Comparison of ENCODE assay signal across 12 cellular contexts in genomic region chr15:35019401-35020327, GRCh38. TPM values are rescaled to one million over a fixed set of nuclear protein-coding genes. Genes with fewer than 3 reads are reported as not detected.
A peak's percentile ranks its signal among the peaks of the same experiment; 100 is the strongest.
DNase-seq lines count a peak whose midpoint lies in the region; ATAC-seq and TF ChIP-seq lines count a peak whose summit lies in the region.
"Had no signal": no experiment of that assay in that cellular context is flagged by ENCODE, and none has a peak within 500 bp of the region (broad histone marks: within the 10 kb centered on the region; RNA-seq: fewer than 3 reads in every experiment).

No MANE protein-coding gene starts in this region.

- POLR2A ChIA-PET in IMR-90 (lab: Charles Lee; ENCODE audit: unreplicated experiment), result interaction anchor here (0.6 kb wide), 2 partner anchors 12 to 31 kb away, joined by 4 to 12 read pairs; partner anchors contain the start of gene ZNF770

- in situ Hi-C loops in Caki2 (cut with HindIII; ENCODE audit: low pct_unique_long_range_greater_than_20kb, low sequenced_read_pairs), result no loop called here
- in situ Hi-C loops in IMR-90 (cut with MboI; ENCODE audit: low sequenced_read_pairs), result no loop called here
- in situ Hi-C loops in transverse colon (cut with MboI; ENCODE audit: low pct_ligation_motif_present in 1 of 4, low pct_unique_long_range_greater_than_20kb in 1 of 4, low sequenced_read_pairs in 3 of 4), result no loop called here

- TF ChIP-seq POLR2A in IMR-90 (IDR thresholded peaks at IDR 0.05; ENCODE audit: low read depth, low read length) (no peak), transverse colon (IDR thresholded peaks at IDR 0.05) (no peak)

- H3K27me3 ChIP-seq in IMR-90 (ENCODE audit: control insufficient read depth, insufficient read depth, low read length) (no peaks in the 10 kb centered on the region; the same call in 1 of the 2 replicates), lung (ENCODE audit: control insufficient read depth, insufficient read depth) (no peaks in the 10 kb centered on the region), transverse colon (no peaks in the 10 kb centered on the region)

- H3K23ac ChIP-seq in IMR-90 (ENCODE audit: low read depth, low read length), result no peak overlapping the region

- H3K4me3 ChIP-seq in IMR-90 (ENCODE audit: insufficient read depth, low read depth, low read length), result no peak overlapping the region
- no peak overlapping the region for H3K4me3 ChIP-seq in cardiac fibroblast (replicated peaks in 1 of 2; ENCODE audit: low read depth in 2 of 2, low read length in 2 of 2)
- no peak overlapping the region for H3K4me3 ChIP-seq in lung
- no peak overlapping the region for H3K4me3 ChIP-seq in transverse colon

- H2AK5ac ChIP-seq in IMR-90 (ENCODE audit: low read depth, low read length), result no peak overlapping the region

- H3K14ac ChIP-seq in IMR-90 (replicated peaks; ENCODE audit: low read depth, low read length), result no peak overlapping the region

- H4K91ac ChIP-seq in IMR-90 (ENCODE audit: insufficient read depth, low read depth, low read length), result no peak overlapping the region

- intact Hi-C loops in IMR-90 (cut with micrococcal nuclease) (no loop called here), transverse colon (cut with DNase I; ENCODE audit: low total_unique reads) (no loop called here)

- DNase-seq in Caki2 (ENCODE audit: low read depth), result peak; percentile 51
- peak; percentile 10 for DNase-seq in IMR-90
- DNase-seq in cardiac fibroblast (ENCODE audit: low read depth in 2 of 2), result peak; percentile 32 to 50
- peak; percentile 36 for DNase-seq in lung (ENCODE audit: low spot score)
- DNase-seq in SW480 (ENCODE audit: low spot score), result no peak
- no peak for DNase-seq in T1000 (lab: John Stamatoyannopoulos, UW)
- no peak for DNase-seq in transverse colon
- DNase-seq: activated CD4-positive, alpha-beta T cell treated with anti-CD3 and anti-CD28 coated beads for 4 hours; activated naive CD4-positive, alpha-beta T cell treated with anti-CD3 and anti-CD28 coated beads for 36 hours; CD4-positive, CD25-positive, alpha-beta regulatory T cell; NCI-H2171 had no signal

- no peak overlapping the region for H2BK15ac ChIP-seq in IMR-90 (ENCODE audit: low read depth, low read length)

- TF ChIP-seq CTCF in IMR-90 (conservative IDR thresholded peaks at IDR 0.05; ENCODE audit: low read depth, low read length), result no peak
- TF ChIP-seq CTCF in cardiac fibroblast (IDR thresholded peaks at IDR 0.05; ENCODE audit: low read depth, low read length), result no peak
- no peak for TF ChIP-seq CTCF in lung (IDR thresholded peaks at IDR 0.05; ENCODE audit: control extremely low read depth, extremely low read depth)
- no peak for TF ChIP-seq CTCF in transverse colon (IDR thresholded peaks at IDR 0.05)

- no peak overlapping the region for H3K18ac ChIP-seq in IMR-90 (ENCODE audit: low read depth, low read length)

- H3K56ac ChIP-seq in IMR-90 (ENCODE audit: extremely low read depth, insufficient read depth, low read length), result no peak overlapping the region

- no peak overlapping the region for H2BK20ac ChIP-seq in IMR-90 (ENCODE audit: low read depth, low read length)

- H3K4me1 ChIP-seq in IMR-90 (ENCODE audit: control insufficient read depth, insufficient read depth, low read length), result no peaks in the 10 kb centered on the region
- H3K4me1 ChIP-seq in lung (ENCODE audit: control insufficient read depth in 2 of 2, insufficient read depth in 2 of 2, low read length in 2 of 2), result no peaks in the 10 kb centered on the region
- peaks cover 0 to 3% (median 0%) of the 10 kb centered on the region in 4 donors for H3K4me1 ChIP-seq in transverse colon

- dilution Hi-C loops in IMR-90 (cut with HindIII; ENCODE audit: low sequenced_read_pairs, unreplicated experiment), result no loop called here

- BruUV-seq in IMR-90 (replicated peaks; lab: Mats Ljungman, UMichigan), result no TSS peak

- H3K9me3 ChIP-seq in IMR-90 (ENCODE audit: control insufficient read depth, insufficient read depth, low read length), result no peaks in the 10 kb centered on the region
- H3K9me3 ChIP-seq in lung (ENCODE audit: control insufficient read depth in 2 of 2, insufficient read depth in 1 of 2, low read length in 1 of 2), result no peaks in the 10 kb centered on the region
- no peaks in the 10 kb centered on the region for H3K9me3 ChIP-seq in transverse colon

- H3K4ac ChIP-seq in IMR-90 (ENCODE audit: low read depth, low read length), result no peak overlapping the region

- no peak for TF ChIP-seq EP300 in transverse colon (IDR thresholded peaks at IDR 0.05; ENCODE audit: low read depth)

- H2BK5ac ChIP-seq in IMR-90 (ENCODE audit: low read depth, low read length, poor library complexity, severe bottlenecking), result no peak overlapping the region

- no peak for TF ChIP-seq RAD21 in IMR-90 (IDR thresholded peaks at IDR 0.05; ENCODE audit: low read length)

- WGBS in IMR-90 (ENCODE audit: extremely low coverage in 2 of 2, insufficient read length in 1 of 2), 2 experiments, result no CpG with 5 or more reads among the region's 6 CpGs
- WGBS in lung, 2 donors, result 82 to 84% methylated on average over 6 of the region's 6 CpGs
- 77% methylated on average over 6 of the region's 6 CpGs; no CpG with 5 or more reads in 1 of the 2 donors for WGBS in transverse colon (ENCODE audit: low coverage in 1 of 2), 2 donors

- H3K9me1 ChIP-seq in IMR-90 (ENCODE audit: insufficient read depth, low read length), result no peaks in the 10 kb centered on the region

- H3K9ac ChIP-seq in IMR-90 (ENCODE audit: low read depth, low read length), result no peak overlapping the region

- no peaks in the 10 kb centered on the region for H3K79me1 ChIP-seq in IMR-90 (ENCODE audit: low read depth in 1 of 2, low read length in 2 of 2)

- H4K5ac ChIP-seq in IMR-90 (ENCODE audit: low read depth, low read length), result peak overlapping the region; percentile 9; the same call in 1 of the 2 replicates

- H3K27ac ChIP-seq in IMR-90 (ENCODE audit: insufficient read depth, low read length) (no peak overlapping the region), lung (ENCODE audit: low read depth in 1 of 2, low read length in 1 of 2) (no peak overlapping the region), transverse colon (no peak overlapping the region)

- peak overlapping the region; percentile 42 for H2AK9ac ChIP-seq in IMR-90 (replicated peaks; ENCODE audit: low read depth, low read length, poor library complexity)

- ATAC-seq in IMR-90 (ENCODE audit: low read depth) (peak; percentile 75), lung (ENCODE audit: insufficient read depth, low FRiP score) (no peak), HG03457 (IDR thresholded peaks at IDR 0.05; ENCODE audit: unreplicated experiment) (no peak)

- H2AFZ ChIP-seq in IMR-90 (replicated peaks; ENCODE audit: low read length, poor library complexity), result peak overlapping the region; percentile 43

- CTCF ChIA-PET in IMR-90 (lab: Yijun Ruan, JAX), result interaction anchor here (0.6 to 1.4 kb wide), 7 partner anchors 9 to 1672 kb away, joined by 3 to 5 read pairs (median 4); partner anchors contain the start of gene ZNF770

- H3K4me2 ChIP-seq in IMR-90 (ENCODE audit: low read depth, low read length), result peak overlapping the region; percentile 42; the same call in 1 of the 2 replicates

- H3K36me3 ChIP-seq in IMR-90 (ENCODE audit: control insufficient read depth, insufficient read depth, low read length), result no peaks in the 10 kb centered on the region
- no peaks in the 10 kb centered on the region for H3K36me3 ChIP-seq in lung (ENCODE audit: control insufficient read depth in 2 of 2, insufficient read depth in 2 of 2, low read length in 2 of 2)
- H3K36me3 ChIP-seq in transverse colon, result no peaks in the 10 kb centered on the region

- no peak overlapping the region for H4K8ac ChIP-seq in IMR-90 (ENCODE audit: low read depth in 2 of 2, low read length in 2 of 2)

- H4K20me1 ChIP-seq in IMR-90 (ENCODE audit: insufficient read depth, low read length), result no peaks in the 10 kb centered on the region

- H2BK120ac ChIP-seq in IMR-90 (ENCODE audit: low read depth, low read length), result no peak overlapping the region

TF ChIP-seq in IMR-90, 13 proteins besides CTCF, POLR2A, EP300 and RAD21 (continues in another document):
- no peak for TF ChIP-seq RCOR1 (IDR thresholded peaks at IDR 0.05; ENCODE audit: insufficient replicate concordance, low read length)
- TF ChIP-seq NFE2L2 (IDR thresholded peaks at IDR 0.05; ENCODE audit: low read depth, low read length), result no peak
- no peak for TF ChIP-seq USF2 (IDR thresholded peaks at IDR 0.05; ENCODE audit: low read depth, low read length)
- no peak for TF ChIP-seq SMC3 (IDR thresholded peaks at IDR 0.05; ENCODE audit: low read depth, low read length)
- no peak for TF ChIP-seq RFX5 (IDR thresholded peaks at IDR 0.05; ENCODE audit: low read depth, low read length)
- no peak for TF ChIP-seq FOS (IDR thresholded peaks at IDR 0.05; ENCODE audit: low read depth, low read length)
- no peak for TF ChIP-seq MAFK (IDR thresholded peaks at IDR 0.05; ENCODE audit: low read depth, low read length)
- TF ChIP-seq CHD1 (IDR thresholded peaks at IDR 0.05; ENCODE audit: low read depth, low read length), result no peak
- no peak for TF ChIP-seq MAZ (IDR thresholded peaks at IDR 0.05; ENCODE audit: borderline replicate concordance, low read depth, low read length)
- no peak for TF ChIP-seq MXI1 (IDR thresholded peaks at IDR 0.05; ENCODE audit: borderline replicate concordance, low read depth, low read length)

RNA-seq across cellular contexts. Expression of gene ZNF770, which starts 31.6 kb away (rescaled TPM):
- 10.3 and 11.5 TPM in 2 replicates for total RNA-seq in Caki2 (2014; rRNA removed; shearing (Covaris generic); ENCODE audit: low replicate concordance)
- total RNA-seq in IMR-90 (2012; rRNA removed) (26.5 and 38.9 TPM in 2 replicates), lung (10 to 100 TPM; 27.8 to 38.3 TPM), transverse colon (10 to 100 TPM in 2 of 4 donors, 1 to 10 TPM in 2; 4.2 to 19.2 (median 11.3) TPM)
- polyA plus RNA-seq in IMR-90 (2012; rRNA removed) (5.5 and 9.4 TPM in 2 replicates), lung (10 to 100 TPM in 1 of 2 donors, 1 to 10 TPM in 1; 8.2 to 10.2 TPM)
- polyA plus RNA-seq in IMR-90 (2012; cell fraction: cytosol; rRNA removed), result 0.99 and 1.5 TPM in 2 replicates
- polyA plus RNA-seq in IMR-90 (2012; cell fraction: nucleus; rRNA removed; ENCODE audit: low replicate concordance), result 0.51 and 5.5 TPM in 2 replicates

RNA-seq across cellular contexts. Expression of gene AQR, which starts 50.1 kb away (rescaled TPM):
- total RNA-seq in Caki2 (2014; rRNA removed; shearing (Covaris generic); ENCODE audit: low replicate concordance), result 9.5 and 11.9 TPM in 2 replicates
- total RNA-seq in IMR-90 (2012; rRNA removed), result 29.6 and 33.6 TPM in 2 replicates
- 12.7 and 17.9 TPM in 2 replicates for polyA plus RNA-seq in IMR-90 (2012; rRNA removed)
- polyA plus RNA-seq in IMR-90 (2012; cell fraction: cytosol; rRNA removed), result 1.3 and 2.2 TPM in 2 replicates
- 5.2 and 52.3 TPM in 2 replicates for polyA plus RNA-seq in IMR-90 (2012; cell fraction: nucleus; rRNA removed; ENCODE audit: low replicate concordance)
- 10 to 100 TPM; 24.7 to 41.3 TPM for total RNA-seq in lung
- 10 to 100 TPM in 1 of 2 donors, 1 to 10 TPM in 1; 9.2 to 14.5 TPM for polyA plus RNA-seq in lung
- 10 to 100 TPM; 13.8 to 25.7 (median 23.5) TPM for total RNA-seq in transverse colon

Comparison
In these comparisons a context has a peak if more than half of its experiments do, and no peak if none do; other contexts are left out.
1. DNase-seq: peak in Caki2 (single experiment), IMR-90 (single experiment), cardiac fibroblast (2 of 2) and lung (single experiment); none in SW480 (single experiment), T1000 (single experiment) and transverse colon (single experiment).